16 cellular contexts compared by ENCODE assay signal in genomic region chr2:11073791-11074190, GRCh38.
DNase-seq lines count a peak whose midpoint lies in the region; ATAC-seq, FAIRE-seq and TF ChIP-seq lines count a peak whose summit lies in the region.
"Had no signal": no experiment of that assay in that cellular context is flagged by ENCODE, and none has a peak within 500 bp of the region (broad histone marks: within the 10 kb centered on the region; RNA-seq: fewer than 3 reads in every experiment).

No MANE protein-coding gene starts in this region.

- no peak for TF ChIP-seq POLR2A in gastrocnemius medialis (IDR thresholded peaks at IDR 0.05)
- TF ChIP-seq POLR2A in Peyer's patch (IDR thresholded peaks at IDR 0.05) = no peak

- H3K27ac ChIP-seq in hepatocyte = peak overlapping the region; percentile 68
- H3K27ac ChIP-seq in gastrocnemius medialis = no peak overlapping the region
- H3K27ac ChIP-seq in Peyer's patch = peak overlapping the region in 1 of 4 donors; percentile 42
- H3K27ac ChIP-seq: colonic mucosa, prostate gland, testis had no signal

- no peak overlapping the region for H3K4me3 ChIP-seq in bronchial epithelial cell (ENCODE audit: low read depth, low read length)
- H3K4me3 ChIP-seq in hepatocyte = no peak overlapping the region
- H3K4me3 ChIP-seq in gastrocnemius medialis = no peak overlapping the region
- H3K4me3 ChIP-seq in Peyer's patch = no peak overlapping the region
- H3K4me3 ChIP-seq: colonic mucosa, prostate gland, testis had no signal

- H3K79me2 ChIP-seq in hepatocyte = no peaks in the 10 kb centered on the region

- DNase-seq in AG20443 (ENCODE audit: low spot score) (peak; percentile 59), H4 (ENCODE audit: low spot score) (peak; percentile 14), bronchial epithelial cell (ENCODE audit: low read depth) (peak; percentile 25), hepatocyte (ENCODE audit: low spot score) (no peak), gastrocnemius medialis (no peak), Peyer's patch (no peak), NCI-H2081 treated with DMSO at 0.1 percent for 48 hours (lab: John Stamatoyannopoulos, UW) (no peak), NCI-H128 (lab: John Stamatoyannopoulos, UW; ENCODE audit: unreplicated experiment) (no peak)
- DNase-seq: activated naive CD4-positive, alpha-beta T cell; naive thymus-derived CD8-positive, alpha-beta T cell; NCI-H2107 had no signal

- intact Hi-C loops in gastrocnemius medialis (cut with DNase I; ENCODE audit: low total_unique reads) = no loop called here

- H3K27me3 ChIP-seq in bronchial epithelial cell (ENCODE audit: control insufficient read depth, insufficient read depth, low read length) = no peaks in the 10 kb centered on the region
- no peaks in the 10 kb centered on the region for H3K27me3 ChIP-seq in hepatocyte
- peaks cover 0 to 8% (median 3%) of the 10 kb centered on the region in 3 donors for H3K27me3 ChIP-seq in gastrocnemius medialis
- no peaks in the 10 kb centered on the region for H3K27me3 ChIP-seq in Peyer's patch
- H3K27me3 ChIP-seq: colonic mucosa, testis had no signal

- no peaks in the 10 kb centered on the region for H3K9me2 ChIP-seq in hepatocyte (replicated peaks; ENCODE audit: insufficient read depth)

- H3K36me3 ChIP-seq in bronchial epithelial cell (ENCODE audit: control insufficient read depth, insufficient read depth, low read length) (no peaks in the 10 kb centered on the region), hepatocyte (replicated peaks; ENCODE audit: insufficient read depth, low read depth) (no peaks in the 10 kb centered on the region), gastrocnemius medialis (no peaks in the 10 kb centered on the region), Peyer's patch (no peaks in the 10 kb centered on the region)
- H3K36me3 ChIP-seq: colonic mucosa, prostate gland had no signal

- peak overlapping the region; percentile 60 for H2AFZ ChIP-seq in hepatocyte

- peak overlapping the region; percentile 63 for H3K4me2 ChIP-seq in hepatocyte

- H3K4me1 ChIP-seq in hepatocyte (ENCODE audit: insufficient read depth) (peaks cover 11% of the 10 kb centered on the region), gastrocnemius medialis (no peaks in the 10 kb centered on the region), Peyer's patch (no peaks in the 10 kb centered on the region)
- H3K4me1 ChIP-seq: colonic mucosa, prostate gland, testis had no signal

- in situ Hi-C loops in gastrocnemius medialis (cut with MboI; ENCODE audit: low sequenced_read_pairs in 4 of 4) = no loop called here

- H3K9me3 ChIP-seq in hepatocyte (ENCODE audit: low read depth) = no peaks in the 10 kb centered on the region
- no peaks in the 10 kb centered on the region for H3K9me3 ChIP-seq in gastrocnemius medialis
- H3K9me3 ChIP-seq in Peyer's patch = no peaks in the 10 kb centered on the region
- H3K9me3 ChIP-seq: colonic mucosa, prostate gland, testis had no signal

- FAIRE-seq in bronchial epithelial cell (lab: Jason Lieb, UNC) = no peak
- FAIRE-seq: D721Med, small intestine had no signal

- WGBS in hepatocyte (ENCODE audit: low lambda C conversion rate, missing lambda C conversion rate) = 71% methylated on average over 9 of the region's 9 CpGs

- ATAC-seq in gastrocnemius medialis = no peak
- ATAC-seq: naive thymus-derived CD8-positive, alpha-beta T cell had no signal

- H4K20me1 ChIP-seq in hepatocyte (ENCODE audit: insufficient read depth, poor library complexity, severe bottlenecking) = no peaks in the 10 kb centered on the region

- TF ChIP-seq CTCF in bronchial epithelial cell (IDR thresholded peaks at IDR 0.05; ENCODE audit: insufficient read depth, low read length, severe bottlenecking) = no peak
- no peak for TF ChIP-seq CTCF in hepatocyte (IDR thresholded peaks at IDR 0.05; ENCODE audit: poor library complexity)
- no peak for TF ChIP-seq CTCF in gastrocnemius medialis (IDR thresholded peaks at IDR 0.05 in 4 of 5, conservative IDR thresholded peaks at IDR 0.05 in 1 of 5)
- TF ChIP-seq CTCF in Peyer's patch (IDR thresholded peaks at IDR 0.05) = no peak

Comparison
In these comparisons a context has a peak if more than half of its experiments do, and no peak if none do; other contexts are left out.
1. DNase-seq: peak in AG20443 (single experiment), H4 (single experiment) and bronchial epithelial cell (single experiment); none in hepatocyte (single experiment), gastrocnemius medialis (0 of 2), Peyer's patch (0 of 3), NCI-H2081 treated with DMSO at 0.1 percent for 48 hours (single experiment) and NCI-H128 (single experiment).